In genomic region chr2:12090590-12090989, GRCh38 we compare ENCODE assay signal across 26 cellular contexts.
"Had no signal": no experiment of that assay in that cellular context is flagged by ENCODE, and none has a peak within 500 bp of the region (broad histone marks: within the 10 kb centered on the region; RNA-seq: fewer than 3 reads in every experiment).

No MANE protein-coding gene starts in this region.

- H3K9me3 Mint-ChIP-seq: central memory CD8-positive, alpha-beta T cell; natural killer cell had no signal

- FAIRE-seq: colon, endothelial cell of umbilical vein, kidney, pancreas, small intestine, urothelium cell line had no signal

- H3K27me3 ChIP-seq: adrenal gland, ascending aorta, pancreas, transverse colon had no signal

- H3K9me3 ChIP-seq: adrenal gland, ascending aorta, pancreas, psoas muscle, transverse colon had no signal

- DNase-seq: activated CD4-positive, alpha-beta T cell treated with anti-CD3 and anti-CD28 coated beads for 1 hour; activated CD4-positive, alpha-beta T cell treated with anti-CD3 and anti-CD28 coated beads, Interleukin-2, amount 50 U/mL, for 1 hour; activated CD8-positive, alpha-beta T cell treated with anti-CD3 and anti-CD28 coated beads, Interleukin-2, amount 10 ng/mL, durations not matched to agents 7 days and 5 days; activated T-cell treated with anti-CD3 and anti-CD28 coated beads, Interleukin-2, amount 50 U/mL, for 1 hour; adrenal gland; effector memory CD4-positive, alpha-beta T cell; foreskin melanocyte; kidney; natural killer cell; pancreas; psoas muscle; right cardiac atrium; small intestine; stimulated activated CD4-positive, alpha-beta T cell treated with anti-CD3 and anti-CD28 coated beads, Interleukin-15, amount 100 ng/mL, for 24 hours; stimulated activated CD8-positive, alpha-beta memory T cell treated with anti-CD3 and anti-CD28 coated beads, Interleukin-4, amount 100 ng/mL, for 48 hours; stimulated activated naive B cell treated with anti-CD40 and anti-IgM and Interleukin-4, amounts not matched to agents 10 μg/mL and 1 μg/mL and 100 μg/mL, for 72 hours; transverse colon had no signal

- H3K27ac Mint-ChIP-seq: activated CD8-positive, alpha-beta T cell treated with anti-CD3 and anti-CD28 coated beads, Interleukin-2, amount 10 ng/mL, durations not matched to agents 7 days and 5 days; activated naive CD8-positive, alpha-beta T cell; mesothelial cell of epicardium; natural killer cell; stimulated activated naive B cell treated with anti-CD40 and anti-IgM and Interleukin-4, amounts not matched to agents 10 μg/mL and 1 μg/mL and 100 μg/mL, for 72 hours had no signal

- ATAC-seq: activated CD8-positive, alpha-beta T cell treated with anti-CD3 and anti-CD28 coated beads, Interleukin-2, amount 10 ng/mL, durations not matched to agents 7 days and 5 days; esophagus mucosa; natural killer cell; pancreas; psoas muscle; right cardiac atrium; stimulated activated naive B cell treated with anti-CD40 and anti-IgM and Interleukin-4, amounts not matched to agents 10 μg/mL and 1 μg/mL and 100 μg/mL, for 72 hours had no signal

- H3K4me3 ChIP-seq: adrenal gland, ascending aorta, pancreas, psoas muscle, transverse colon had no signal

- H3K4me3 Mint-ChIP-seq: activated CD8-positive, alpha-beta T cell treated with anti-CD3 and anti-CD28 coated beads, Interleukin-2, amount 10 ng/mL, durations not matched to agents 7 days and 5 days; activated naive CD8-positive, alpha-beta T cell; central memory CD8-positive, alpha-beta T cell; mesothelial cell of epicardium; natural killer cell; stimulated activated naive B cell treated with anti-CD40 and anti-IgM and Interleukin-4, amounts not matched to agents 10 μg/mL and 1 μg/mL and 100 μg/mL, for 72 hours had no signal

- H3K36me3 Mint-ChIP-seq: activated naive CD8-positive, alpha-beta T cell; mesothelial cell of epicardium; natural killer cell had no signal

- H3K4me1 ChIP-seq: adrenal gland, ascending aorta, pancreas, psoas muscle, transverse colon had no signal

- H3K4me1 Mint-ChIP-seq: central memory CD8-positive, alpha-beta T cell had no signal

- H3K27me3 Mint-ChIP-seq: activated naive CD8-positive, alpha-beta T cell; stimulated activated naive B cell treated with anti-CD40 and anti-IgM and Interleukin-4, amounts not matched to agents 10 μg/mL and 1 μg/mL and 100 μg/mL, for 72 hours had no signal

- H3K36me3 ChIP-seq: adrenal gland, ascending aorta, pancreas, transverse colon had no signal

- H3K27ac ChIP-seq: adrenal gland, ascending aorta, pancreas, psoas muscle, transverse colon, VCaP had no signal
